12 cellular contexts compared by ENCODE assay signal in the genomic region with DNA sequence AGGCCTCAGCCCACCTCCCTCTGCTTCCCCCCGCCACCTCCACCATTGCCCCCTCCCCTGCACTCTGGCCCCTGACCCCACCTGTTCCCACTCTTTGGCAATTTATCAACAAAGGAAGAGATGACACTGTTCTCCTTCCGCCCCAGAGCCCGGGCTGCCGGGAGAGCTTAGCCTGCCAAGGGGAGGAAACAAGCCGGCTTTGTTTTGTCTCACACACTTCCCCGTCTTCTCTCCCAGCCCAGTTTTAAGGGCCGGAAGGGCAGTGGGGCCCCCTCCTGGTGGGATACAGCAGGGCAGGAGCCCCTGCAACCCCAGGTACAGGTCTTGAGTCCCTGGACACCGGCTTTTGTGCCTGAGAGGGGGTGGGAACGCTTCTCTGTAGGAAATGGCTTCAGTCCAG. TPM values are rescaled to one million over a fixed set of nuclear protein-coding genes. Genes with fewer than 3 reads are reported as not detected.
DNase-seq lines count a peak whose midpoint lies in the region; ATAC-seq, FAIRE-seq and TF ChIP-seq lines count a peak whose summit lies in the region.
"Not testable (repeated sequence)": the region's sequence is repeated elsewhere in the genome, so short reads cannot be mapped to it uniquely, and the experiment has no call there.
"Had no signal": no experiment of that assay in that cellular context is flagged by ENCODE, and none has a peak within 500 bp of the region (broad histone marks: within the 10 kb centered on the region; RNA-seq: fewer than 3 reads in every experiment).

No MANE protein-coding gene starts in this region.

- not testable (repeated sequence) for H3K27ac Mint-ChIP-seq in activated CD4-positive, alpha-beta T cell treated with anti-CD3 and anti-CD28 coated beads, Interleukin-2, amount 10 ng/mL, durations not matched to agents 24 days and 14 days
- peak overlapping the region; percentile 75 for H3K27ac Mint-ChIP-seq in chondrocyte (ENCODE audit: unreplicated experiment)

- not testable (repeated sequence) for DNase-seq in HTR-8/SVneo (ENCODE audit: insufficient read length, low spot score); chondrocyte (ENCODE audit: low spot score); stimulated activated naive CD8-positive, alpha-beta T cell treated with anti-CD3 and anti-CD28 coated beads, Interleukin-15, Interleukin-2, amounts not matched to agents 100 U/mL and 50 U/mL, for 24 hours
- peak; percentile 26 to 35 for DNase-seq in NOMO-1 (lab: John Stamatoyannopoulos, UW; ENCODE audit: unreplicated experiment in 2 of 2)
- DNase-seq in activated CD4-positive, alpha-beta T cell treated with anti-CD3 and anti-CD28 coated beads, Interleukin-2, amount 10 ng/mL, durations not matched to agents 24 days and 14 days: peak; percentile 71
- DNase-seq in globus pallidus (ENCODE audit: low spot score): peak; percentile 33
- DNase-seq in mesenchymal stem cell: peak; percentile 31

- ATAC-seq in stimulated activated naive CD8-positive, alpha-beta T cell treated with anti-CD3 and anti-CD28 coated beads, Interleukin-15, Interleukin-2, amounts not matched to agents 100 U/mL and 50 U/mL, for 24 hours: peak; percentile 50

- not testable (repeated sequence) for H3K14ac ChIP-seq in mesenchymal stem cell (ENCODE audit: low read length in 2 of 2)

- H3K27me3 Mint-ChIP-seq in activated CD4-positive, alpha-beta T cell treated with anti-CD3 and anti-CD28 coated beads, Interleukin-2, amount 10 ng/mL, durations not matched to agents 24 days and 14 days; chondrocyte (ENCODE audit: low read depth): not testable (repeated sequence)

- peaks cover 13 to 23% of the 10 kb centered on the region in 2 experiments for H3K36me3 ChIP-seq in mesenchymal stem cell (ENCODE audit: control insufficient read depth in 1 of 2, insufficient read depth in 2 of 2, low read depth in 1 of 2, low read length in 2 of 2)

- H3K27me3 ChIP-seq in mesenchymal stem cell (ENCODE audit: control insufficient read depth in 1 of 2, insufficient read depth in 1 of 2, low read length in 2 of 2): not testable (repeated sequence)

- not testable (repeated sequence) for H3K4me3 Mint-ChIP-seq in activated CD4-positive, alpha-beta T cell treated with anti-CD3 and anti-CD28 coated beads, Interleukin-2, amount 10 ng/mL, durations not matched to agents 24 days and 14 days; chondrocyte (ENCODE audit: unreplicated experiment)

- not testable (repeated sequence) for H2BK5ac ChIP-seq in mesenchymal stem cell (ENCODE audit: low read depth, low read length, poor library complexity, severe bottlenecking)

- H4K8ac ChIP-seq in mesenchymal stem cell (ENCODE audit: low read length): not testable (repeated sequence)

- H2AFZ ChIP-seq in mesenchymal stem cell (ENCODE audit: low read depth, low read length): not testable (repeated sequence)

- H3K23ac ChIP-seq in mesenchymal stem cell (ENCODE audit: low read length in 2 of 2): not testable (repeated sequence)

- not testable (repeated sequence) for H3K4me3 ChIP-seq in mesenchymal stem cell (ENCODE audit: insufficient read depth in 1 of 2, low read depth in 1 of 2, low read length in 2 of 2)

- FAIRE-seq in G401.6 (lab: Jason Lieb, UNC): peak; percentile 75
- FAIRE-seq in HTR-8/SVneo (lab: Jason Lieb, UNC): peak; percentile 69

- intact Hi-C loops in activated CD4-positive, alpha-beta T cell treated with anti-CD3 and anti-CD28 coated beads, Interleukin-2, amount 10 ng/mL, durations not matched to agents 24 days and 14 days (cut with micrococcal nuclease): not testable (repeated sequence)

- H3K27ac ChIP-seq in mesenchymal stem cell (ENCODE audit: low read length, poor library complexity, severe bottlenecking): not testable (repeated sequence)

- H2BK15ac ChIP-seq in mesenchymal stem cell (ENCODE audit: low read depth, poor library complexity, severe bottlenecking): not testable (repeated sequence)

- WGBS in mesenchymal stem cell: no CpG with 5 or more reads among the region's 9 CpGs

- not testable (repeated sequence) for H4K91ac ChIP-seq in mesenchymal stem cell (ENCODE audit: low read length)

- not testable (repeated sequence) for H3K4me1 ChIP-seq in mesenchymal stem cell (ENCODE audit: control insufficient read depth, insufficient read depth, low read depth, low read length)

- H3K9ac ChIP-seq in mesenchymal stem cell (ENCODE audit: low read length): not testable (repeated sequence)

- not testable (repeated sequence) for H2BK12ac ChIP-seq in mesenchymal stem cell (ENCODE audit: low read length in 2 of 2)

- not testable (repeated sequence) for H3K18ac ChIP-seq in mesenchymal stem cell (ENCODE audit: low read depth in 1 of 2, low read length in 2 of 2)

- H2BK120ac ChIP-seq in mesenchymal stem cell (ENCODE audit: low read depth, low read length): not testable (repeated sequence)

- not testable (repeated sequence) for H2AK5ac ChIP-seq in mesenchymal stem cell (ENCODE audit: low read length, severe bottlenecking)

- H3K36me3 Mint-ChIP-seq in activated CD4-positive, alpha-beta T cell treated with anti-CD3 and anti-CD28 coated beads, Interleukin-2, amount 10 ng/mL, durations not matched to agents 24 days and 14 days (ENCODE audit: low read depth): peaks cover 12% of the 10 kb centered on the region
- not testable (repeated sequence) for H3K36me3 Mint-ChIP-seq in chondrocyte (ENCODE audit: low read depth)

- H3K79me1 ChIP-seq in mesenchymal stem cell (replicated peaks; ENCODE audit: low read length, poor library complexity, severe bottlenecking): not testable (repeated sequence)

- H3K4me1 Mint-ChIP-seq in activated CD4-positive, alpha-beta T cell treated with anti-CD3 and anti-CD28 coated beads, Interleukin-2, amount 10 ng/mL, durations not matched to agents 24 days and 14 days; chondrocyte (ENCODE audit: low read depth): not testable (repeated sequence)

- H3K4ac ChIP-seq in mesenchymal stem cell (ENCODE audit: low read depth in 1 of 2, low read length in 2 of 2): not testable (repeated sequence)

- H3K9me3 Mint-ChIP-seq in activated CD4-positive, alpha-beta T cell treated with anti-CD3 and anti-CD28 coated beads, Interleukin-2, amount 10 ng/mL, durations not matched to agents 24 days and 14 days; chondrocyte (ENCODE audit: low read depth): not testable (repeated sequence)

- H3K9me3 ChIP-seq in mesenchymal stem cell (ENCODE audit: control insufficient read depth, low read length): not testable (repeated sequence)

- H3K4me2 ChIP-seq in mesenchymal stem cell (ENCODE audit: low read length, poor library complexity, severe bottlenecking): not testable (repeated sequence)

- not testable (repeated sequence) for TF ChIP-seq CTCF in chondrocyte (IDR thresholded peaks at IDR 0.05)

RNA-seq across cellular contexts. Expression of a gene that starts 27.3 kb away (rescaled TPM):
- total RNA-seq in activated CD4-positive, alpha-beta T cell treated with anti-CD3 and anti-CD28 coated beads, Interleukin-2, amount 10 ng/mL, durations not matched to agents 24 days and 14 days: not detected in 2 replicates
- not detected in 3 replicates for total RNA-seq in chondrocyte
- not detected for polyA plus RNA-seq in mesenchymal stem cell (2013, experiment 1 of 2)
- not detected for polyA plus RNA-seq in mesenchymal stem cell (2013, experiment 2 of 2)
- total RNA-seq: mesenteric fat pad; T-helper 2 cell treated with Interferon-gamma antibody and Interleukin-4, amounts not matched to agents 100 ng/mL and 5 ng/mL, for 36 hours; urinary bladder had no signal
- polyA plus RNA-seq: BJ, urinary bladder had no signal

RNA-seq across cellular contexts. Expression of a gene that starts 33.7 kb away (rescaled TPM):
- 42.5 and 44.3 TPM in 2 replicates for total RNA-seq in activated CD4-positive, alpha-beta T cell treated with anti-CD3 and anti-CD28 coated beads, Interleukin-2, amount 10 ng/mL, durations not matched to agents 24 days and 14 days
- total RNA-seq in chondrocyte: 19.1 to 29.7 TPM (median 26.3 TPM) in 3 replicates
- 17.6 TPM for polyA plus RNA-seq in mesenchymal stem cell (2013, experiment 1 of 2)
- polyA plus RNA-seq in mesenchymal stem cell (2013, experiment 2 of 2): 17.3 TPM
